In genomic region chr14:30624132-30624423, GRCh38 we compare ENCODE assay signal across 12 cellular contexts. TPM values are rescaled to one million over a fixed set of nuclear protein-coding genes. Genes with fewer than 3 reads are reported as not detected.
DNase-seq lines count a peak whose midpoint lies in the region; ATAC-seq and TF ChIP-seq lines count a peak whose summit lies in the region.
"Had no signal": no experiment of that assay in that cellular context is flagged by ENCODE, and none has a peak within 500 bp of the region (broad histone marks: within the 10 kb centered on the region; RNA-seq: fewer than 3 reads in every experiment).

No MANE protein-coding gene starts in this region.

- TF ChIP-seq CTCF in brain (conservative IDR thresholded peaks at IDR 0.05) = no peak
- no peak for TF ChIP-seq CTCF in nephron progenitor cell (IDR thresholded peaks at IDR 0.05)

- H3K27ac Mint-ChIP-seq in CD8-positive, alpha-beta memory T cell = peak overlapping the region in 3 of 8 donors; percentile 34 to 58 (median 45)
- H3K27ac Mint-ChIP-seq in brain (peak overlapping the region in 3 of 5 experiments; percentile 1 to 67 (median 50)), nephron progenitor cell (no peak overlapping the region)
- no peak overlapping the region for H3K27ac Mint-ChIP-seq in stimulated activated naive B cell treated with anti-CD40 and anti-IgM and Interleukin-4, amounts not matched to agents 10 μg/mL and 1 μg/mL and 100 μg/mL, for 72 hours

- H3K9me3 ChIP-seq in CD8-positive, alpha-beta memory T cell (ENCODE audit: low read length) = no peaks in the 10 kb centered on the region
- no peaks in the 10 kb centered on the region for H3K9me3 ChIP-seq in HUES6 (ENCODE audit: control insufficient read depth, insufficient read depth, low read depth, low read length)
- H3K9me3 ChIP-seq: SJSA1 had no signal

- no peak for ATAC-seq in GM18511 (IDR thresholded peaks at IDR 0.05; ENCODE audit: unreplicated experiment)
- ATAC-seq in stimulated activated naive B cell treated with anti-CD40 and anti-IgM and Interleukin-4, amounts not matched to agents 10 μg/mL and 1 μg/mL and 100 μg/mL, for 72 hours (replicated peaks) = no peak
- ATAC-seq: foreskin keratinocyte had no signal

- CTCF ChIA-PET in CD8-positive, alpha-beta memory T cell (lab: Charles Lee) = no interaction called here

- H3K4me3 Mint-ChIP-seq in CD8-positive, alpha-beta memory T cell = peak overlapping the region; percentile 25 to 96 (median 59)
- H3K4me3 Mint-ChIP-seq in brain = peak overlapping the region; percentile 79 to 98 (median 92)
- H3K4me3 Mint-ChIP-seq in nephron progenitor cell = peak overlapping the region; percentile 95
- H3K4me3 Mint-ChIP-seq in stimulated activated naive B cell treated with anti-CD40 and anti-IgM and Interleukin-4, amounts not matched to agents 10 μg/mL and 1 μg/mL and 100 μg/mL, for 72 hours = peak overlapping the region in 1 of 2 donors; percentile 22

- H3K36me3 Mint-ChIP-seq in CD8-positive, alpha-beta memory T cell = peaks cover 0 to 31% (median 0%) of the 10 kb centered on the region in 3 donors
- H3K36me3 Mint-ChIP-seq in brain (peaks cover 31% of the 10 kb centered on the region), nephron progenitor cell (ENCODE audit: low read depth) (peaks cover 42% of the 10 kb centered on the region)
- peaks cover 12 to 22% of the 10 kb centered on the region in 2 donors for H3K36me3 Mint-ChIP-seq in stimulated activated naive B cell treated with anti-CD40 and anti-IgM and Interleukin-4, amounts not matched to agents 10 μg/mL and 1 μg/mL and 100 μg/mL, for 72 hours

- POLR2A ChIA-PET in CD8-positive, alpha-beta memory T cell (lab: Charles Lee) = no interaction called here

- no peaks in the 10 kb centered on the region for H3K9me3 Mint-ChIP-seq in CD8-positive, alpha-beta memory T cell
- H3K9me3 Mint-ChIP-seq in brain = peaks cover 0 to 4% (median 0%) of the 10 kb centered on the region in 5 experiments
- H3K9me3 Mint-ChIP-seq in nephron progenitor cell = no peaks in the 10 kb centered on the region
- no peaks in the 10 kb centered on the region for H3K9me3 Mint-ChIP-seq in stimulated activated naive B cell treated with anti-CD40 and anti-IgM and Interleukin-4, amounts not matched to agents 10 μg/mL and 1 μg/mL and 100 μg/mL, for 72 hours

- H3K27ac ChIP-seq in CD8-positive, alpha-beta memory T cell (ENCODE audit: low read depth, low read length) = no peak overlapping the region
- H3K27ac ChIP-seq in HUES6 (ENCODE audit: low read depth, low read length) = no peak overlapping the region
- H3K27ac ChIP-seq: foreskin keratinocyte, SJSA1 had no signal

- H3K4me1 ChIP-seq in CD8-positive, alpha-beta memory T cell (ENCODE audit: insufficient read depth, low read length) = peaks cover 33% of the 10 kb centered on the region
- peaks cover 10% of the 10 kb centered on the region for H3K4me1 ChIP-seq in HUES6 (ENCODE audit: control insufficient read depth, insufficient read depth, low read length)

- H3K36me3 ChIP-seq in CD8-positive, alpha-beta memory T cell (ENCODE audit: insufficient read depth, low read length) = peaks cover 5% of the 10 kb centered on the region
- peaks cover 6% of the 10 kb centered on the region for H3K36me3 ChIP-seq in HUES6 (ENCODE audit: control insufficient read depth, insufficient read depth, low read length)

- H3K9ac ChIP-seq in HUES6 (ENCODE audit: low read length) = no peak overlapping the region

- H3K4me1 Mint-ChIP-seq in CD8-positive, alpha-beta memory T cell = peaks cover 52 to 77% (median 72%) of the 10 kb centered on the region in 3 donors
- peaks cover 65% of the 10 kb centered on the region for H3K4me1 Mint-ChIP-seq in brain
- peaks cover 30% of the 10 kb centered on the region for H3K4me1 Mint-ChIP-seq in nephron progenitor cell
- H3K4me1 Mint-ChIP-seq in stimulated activated naive B cell treated with anti-CD40 and anti-IgM and Interleukin-4, amounts not matched to agents 10 μg/mL and 1 μg/mL and 100 μg/mL, for 72 hours = peaks cover 23 to 36% of the 10 kb centered on the region in 2 donors

- no peak for DNase-seq in CD8-positive, alpha-beta memory T cell
- DNase-seq in nephron progenitor cell = no peak
- DNase-seq in stimulated activated naive B cell treated with anti-CD40 and anti-IgM and Interleukin-4, amounts not matched to agents 10 μg/mL and 1 μg/mL and 100 μg/mL, for 72 hours = no peak
- no peak for DNase-seq in stimulated activated CD4-positive, alpha-beta T cell treated with anti-CD3 and anti-CD28 coated beads, Interleukin-4, amount 100 ng/mL, for 1 hour
- DNase-seq: DMS79 treated with DMSO at 0.1 percent for 48 hours, foreskin keratinocyte, Kasumi-1, NCI-H446 had no signal

- no peaks in the 10 kb centered on the region for H3K27me3 ChIP-seq in CD8-positive, alpha-beta memory T cell (ENCODE audit: insufficient read depth, low read length, poor library complexity, severe bottlenecking)
- no peaks in the 10 kb centered on the region for H3K27me3 ChIP-seq in HUES6 (ENCODE audit: control insufficient read depth, insufficient read depth, low read length)
- H3K27me3 ChIP-seq: foreskin keratinocyte, SJSA1 had no signal

- H3K4me3 ChIP-seq in CD8-positive, alpha-beta memory T cell (ENCODE audit: low read length) = no peak overlapping the region
- H3K4me3 ChIP-seq in HUES6 (ENCODE audit: low read depth, low read length) = peak overlapping the region; percentile 93; the same call in 1 of the 2 replicates
- H3K4me3 ChIP-seq: SJSA1 had no signal

- H3K27me3 Mint-ChIP-seq in CD8-positive, alpha-beta memory T cell = no peaks in the 10 kb centered on the region
- H3K27me3 Mint-ChIP-seq in brain = peaks cover 4% of the 10 kb centered on the region
- no peaks in the 10 kb centered on the region for H3K27me3 Mint-ChIP-seq in nephron progenitor cell (ENCODE audit: low read depth, poor library complexity)
- no peaks in the 10 kb centered on the region for H3K27me3 Mint-ChIP-seq in stimulated activated naive B cell treated with anti-CD40 and anti-IgM and Interleukin-4, amounts not matched to agents 10 μg/mL and 1 μg/mL and 100 μg/mL, for 72 hours

RNA-seq across cellular contexts. Expression of gene SCFD1, which starts 2.0 kb away (rescaled TPM):
- 10 to 100 TPM; 62.7 to 66.9 TPM for total RNA-seq in CD8-positive, alpha-beta memory T cell
- 63.8 TPM for polyA plus RNA-seq in CD8-positive, alpha-beta memory T cell
- polyA plus RNA-seq in brain (ENCODE audit: insufficient read depth, low read depth, low replicate concordance) = 21.7 TPM

Comparison
In these comparisons a context has a peak if more than half of its experiments do, and no peak if none do; other contexts are left out.
1. H3K27ac Mint-ChIP-seq: peak in brain (3 of 5); none in nephron progenitor cell (single experiment) and stimulated activated naive B cell treated with anti-CD40 and anti-IgM and Interleukin-4, amounts not matched to agents 10 μg/mL and 1 μg/mL and 100 μg/mL, for 72 hours (single experiment).